ENCODE assay signal across 15 cellular contexts in genomic region chr1:56389813-56390539, GRCh38.
DNase-seq lines count a peak whose midpoint lies in the region; ATAC-seq and TF ChIP-seq lines count a peak whose summit lies in the region.
"Had no signal": no experiment of that assay in that cellular context is flagged by ENCODE, and none has a peak within 500 bp of the region (broad histone marks: within the 10 kb centered on the region; RNA-seq: fewer than 3 reads in every experiment).

No MANE protein-coding gene starts in this region.

- H3K27me3 ChIP-seq in mammary epithelial cell (ENCODE audit: insufficient read depth, low read length): peaks cover 2% of the 10 kb centered on the region
- no peaks in the 10 kb centered on the region for H3K27me3 ChIP-seq in PC-9 (ENCODE audit: insufficient read depth, low read depth)
- no peaks in the 10 kb centered on the region for H3K27me3 ChIP-seq in iPS-15b (ENCODE audit: control insufficient read depth, insufficient read depth, low read length)
- no peaks in the 10 kb centered on the region for H3K27me3 ChIP-seq in upper lobe of right lung
- H3K27me3 ChIP-seq: SJSA1, spleen had no signal

- in situ Hi-C loops in mammary epithelial cell (cut with MboI; ENCODE audit: low sequenced_read_pairs in 2 of 2): no loop called here

- H3K4me3 Mint-ChIP-seq in MCF 10A (ENCODE audit: unreplicated experiment): no peak overlapping the region
- H3K4me3 Mint-ChIP-seq: activated CD8-positive, alpha-beta memory T cell treated with anti-CD3 and anti-CD28 coated beads, Interleukin-2, amount 10 ng/mL, durations not matched to agents 7 days and 5 days; activated naive CD4-positive, alpha-beta T cell treated with anti-CD3 and anti-CD28 coated beads, Interleukin-2, amount 10 ng/mL, durations not matched to agents 7 days and 5 days; memory B cell had no signal

- CTCF ChIA-PET in MCF 10A (lab: Yijun Ruan, JAX) (interaction anchor here (0.6 kb wide), 1 partner anchor 205 kb away, joined by 3 read pairs; no protein-coding TSS in a partner anchor), mammary epithelial cell (lab: Charles Lee; ENCODE audit: low non-redundant PET) (no interaction called here), PC-9 (lab: Charles Lee) (no interaction called here)

- H3K4me3 ChIP-seq in mammary epithelial cell (replicated peaks in 1 of 3; ENCODE audit: insufficient read depth in 1 of 3, low read depth in 2 of 3, low read length in 3 of 3): no peak overlapping the region
- H3K4me3 ChIP-seq in PC-9: no peak overlapping the region
- H3K4me3 ChIP-seq in iPS-15b (ENCODE audit: low read depth, low read length): peak overlapping the region; percentile 36
- H3K4me3 ChIP-seq in upper lobe of right lung: no peak overlapping the region
- H3K4me3 ChIP-seq: SJSA1, spleen had no signal

- dilution Hi-C loops in mammary epithelial cell (cut with HindIII; ENCODE audit: low sequenced_read_pairs): no loop called here

- intact Hi-C loops in MCF 10A (cut with micrococcal nuclease): no loop called here
- intact Hi-C loops in mammary epithelial cell (cut with micrococcal nuclease): no loop called here
- intact Hi-C loops in PC-9 (cut with micrococcal nuclease; ENCODE audit: unreplicated experiment): loop anchor here (1.0 to 5.0 kb wide), 2 partner anchors 14 to 963 kb away; no protein-coding TSS in a partner anchor
- intact Hi-C loops in upper lobe of right lung (cut with DNase I): no loop called here

- peaks cover 6% of the 10 kb centered on the region for H3K4me1 ChIP-seq in mammary epithelial cell (ENCODE audit: insufficient read depth, low read length)
- peaks cover 56% of the 10 kb centered on the region for H3K4me1 ChIP-seq in PC-9 (replicated peaks; ENCODE audit: insufficient read depth)
- H3K4me1 ChIP-seq in iPS-15b (ENCODE audit: control insufficient read depth, insufficient read depth, low read length): no peaks in the 10 kb centered on the region
- peaks cover 3% of the 10 kb centered on the region for H3K4me1 ChIP-seq in upper lobe of right lung
- H3K4me1 ChIP-seq: SJSA1, spleen had no signal

- DNase-seq in MCF 10A (ENCODE audit: unreplicated experiment): peak; percentile 24
- no peak for DNase-seq in mammary epithelial cell
- peak; percentile 71 to 95 for DNase-seq in PC-9
- no peak for DNase-seq in upper lobe of right lung
- no peak for DNase-seq in DMS79 (lab: John Stamatoyannopoulos, UW)
- DNase-seq: activated CD8-positive, alpha-beta memory T cell treated with anti-CD3 and anti-CD28 coated beads, Interleukin-2, amount 10 ng/mL, durations not matched to agents 7 days and 5 days; activated naive CD4-positive, alpha-beta T cell treated with anti-CD3 and anti-CD28 coated beads, Interleukin-2, amount 10 ng/mL, durations not matched to agents 7 days and 5 days; KBM-7; NCI-H187 treated with DMSO at 0.1 percent for 48 hours; spleen had no signal

- H3K27ac ChIP-seq in mammary epithelial cell (ENCODE audit: insufficient read depth, low read depth, low read length): no peak overlapping the region
- H3K27ac ChIP-seq in PC-9: peak overlapping the region; percentile 76
- H3K27ac ChIP-seq in upper lobe of right lung: no peak overlapping the region
- H3K27ac ChIP-seq: SJSA1, spleen had no signal

- H3K9me3 ChIP-seq in mammary epithelial cell (replicated peaks; ENCODE audit: insufficient read depth, low read length): no peaks in the 10 kb centered on the region
- H3K9me3 ChIP-seq in PC-9 (ENCODE audit: insufficient read depth, low read depth): no peaks in the 10 kb centered on the region
- H3K9me3 ChIP-seq in iPS-15b (ENCODE audit: control insufficient read depth, insufficient read depth, low read length): no peaks in the 10 kb centered on the region
- H3K9me3 ChIP-seq in upper lobe of right lung: no peaks in the 10 kb centered on the region
- H3K9me3 ChIP-seq: SJSA1, spleen had no signal

- no TSS peak for BruUV-seq in MCF 10A (replicated peaks; lab: Mats Ljungman, UMichigan)
- BruUV-seq in mammary epithelial cell (replicated peaks; lab: Mats Ljungman, UMichigan): no TSS peak
- BruUV-seq in PC-9 (replicated peaks; lab: Mats Ljungman, UMichigan): no TSS peak

- H3K36me3 ChIP-seq in mammary epithelial cell (ENCODE audit: insufficient read depth, low read length) (no peaks in the 10 kb centered on the region), PC-9 (ENCODE audit: low read depth) (no peaks in the 10 kb centered on the region), iPS-15b (ENCODE audit: control insufficient read depth, insufficient read depth, low read length) (no peaks in the 10 kb centered on the region), upper lobe of right lung (no peaks in the 10 kb centered on the region)
- H3K36me3 ChIP-seq: SJSA1, spleen had no signal

- H3K79me2 ChIP-seq in mammary epithelial cell (ENCODE audit: insufficient read depth, low read length): no peaks in the 10 kb centered on the region
- no peaks in the 10 kb centered on the region for H3K79me2 ChIP-seq in PC-9 (ENCODE audit: low read depth)

- 70% methylated on average over 4 of the region's 4 CpGs for WGBS in mammary epithelial cell (ENCODE audit: low coverage, missing lambda C conversion rate)

- peaks cover 30% of the 10 kb centered on the region for H3F3A ChIP-seq in PC-9 (ENCODE audit: insufficient read depth, low read depth)

- TF ChIP-seq CTCF in MCF 10A (IDR thresholded peaks at IDR 0.05; ENCODE audit: unreplicated experiment) (no peak), mammary epithelial cell (conservative IDR thresholded peaks at IDR 0.05 in 1 of 2, IDR thresholded peaks at IDR 0.05 in 1 of 2; ENCODE audit: extremely low read depth in 1 of 2, insufficient read depth in 1 of 2, low read depth in 1 of 2, low read length in 2 of 2) (no peak), PC-9 (conservative IDR thresholded peaks at IDR 0.05) (no peak), upper lobe of right lung (IDR thresholded peaks at IDR 0.05) (no peak)

- no peaks in the 10 kb centered on the region for H3K9me2 ChIP-seq in PC-9 (ENCODE audit: insufficient read depth)

- H3K4me2 ChIP-seq in mammary epithelial cell (ENCODE audit: insufficient read depth, low read depth, low read length) (no peak overlapping the region), PC-9 (peak overlapping the region; percentile 62)

- no peaks in the 10 kb centered on the region for H3K27me3 Mint-ChIP-seq in MCF 10A (ENCODE audit: insufficient read depth, unreplicated experiment)
- H3K27me3 Mint-ChIP-seq: activated CD8-positive, alpha-beta memory T cell treated with anti-CD3 and anti-CD28 coated beads, Interleukin-2, amount 10 ng/mL, durations not matched to agents 7 days and 5 days; activated naive CD4-positive, alpha-beta T cell treated with anti-CD3 and anti-CD28 coated beads, Interleukin-2, amount 10 ng/mL, durations not matched to agents 7 days and 5 days had no signal

- H2AFZ ChIP-seq in mammary epithelial cell (ENCODE audit: low read depth, low read length) (no peak overlapping the region), PC-9 (peak overlapping the region; percentile 63; the same call in 1 of the 2 replicates)

- H4K20me1 ChIP-seq in mammary epithelial cell (ENCODE audit: insufficient read depth, low read length) (no peaks in the 10 kb centered on the region), PC-9 (ENCODE audit: insufficient read depth) (no peaks in the 10 kb centered on the region)

- ATAC-seq in upper lobe of right lung (peak; percentile 78), HG03039 (IDR thresholded peaks at IDR 0.05; ENCODE audit: unreplicated experiment) (no peak), GM18861 (IDR thresholded peaks at IDR 0.05; ENCODE audit: unreplicated experiment) (no peak)
- ATAC-seq: activated CD8-positive, alpha-beta memory T cell treated with anti-CD3 and anti-CD28 coated beads, Interleukin-2, amount 10 ng/mL, durations not matched to agents 7 days and 5 days had no signal

- H3K4me1 Mint-ChIP-seq in MCF 10A (ENCODE audit: insufficient read depth, unreplicated experiment): no peaks in the 10 kb centered on the region
- H3K4me1 Mint-ChIP-seq: activated CD8-positive, alpha-beta memory T cell treated with anti-CD3 and anti-CD28 coated beads, Interleukin-2, amount 10 ng/mL, durations not matched to agents 7 days and 5 days; activated naive CD4-positive, alpha-beta T cell treated with anti-CD3 and anti-CD28 coated beads, Interleukin-2, amount 10 ng/mL, durations not matched to agents 7 days and 5 days had no signal

- no peak overlapping the region for H3K9ac ChIP-seq in mammary epithelial cell (ENCODE audit: insufficient read depth, low read length)
- H3K9ac ChIP-seq in iPS-15b (ENCODE audit: low read depth, low read length): peak overlapping the region; percentile 4

- H3K9me3 Mint-ChIP-seq in MCF 10A (ENCODE audit: unreplicated experiment): no peaks in the 10 kb centered on the region
- H3K9me3 Mint-ChIP-seq: activated naive CD4-positive, alpha-beta T cell treated with anti-CD3 and anti-CD28 coated beads, Interleukin-2, amount 10 ng/mL, durations not matched to agents 7 days and 5 days; memory B cell had no signal

- H3K27ac Mint-ChIP-seq in MCF 10A (ENCODE audit: low read depth, unreplicated experiment): no peak overlapping the region
- H3K27ac Mint-ChIP-seq: activated CD8-positive, alpha-beta memory T cell treated with anti-CD3 and anti-CD28 coated beads, Interleukin-2, amount 10 ng/mL, durations not matched to agents 7 days and 5 days; activated naive CD4-positive, alpha-beta T cell treated with anti-CD3 and anti-CD28 coated beads, Interleukin-2, amount 10 ng/mL, durations not matched to agents 7 days and 5 days; memory B cell had no signal

- H3K36me3 Mint-ChIP-seq in MCF 10A (ENCODE audit: insufficient read depth, unreplicated experiment): no peaks in the 10 kb centered on the region
- H3K36me3 Mint-ChIP-seq: activated CD8-positive, alpha-beta memory T cell treated with anti-CD3 and anti-CD28 coated beads, Interleukin-2, amount 10 ng/mL, durations not matched to agents 7 days and 5 days; activated naive CD4-positive, alpha-beta T cell treated with anti-CD3 and anti-CD28 coated beads, Interleukin-2, amount 10 ng/mL, durations not matched to agents 7 days and 5 days; memory B cell had no signal

- POLR2A ChIA-PET in MCF 10A (lab: Yijun Ruan, JAX): no interaction called here
- POLR2A ChIA-PET in PC-9 (lab: Charles Lee; ENCODE audit: unreplicated experiment): no interaction called here

Comparison
In these comparisons a context has a peak if more than half of its experiments do, and no peak if none do; other contexts are left out.
1. DNase-seq: peak in MCF 10A (single experiment) and PC-9 (2 of 2); none in mammary epithelial cell (single experiment), upper lobe of right lung (single experiment) and DMS79 (single experiment).